In genomic region chr14:39763402-39763890, GRCh38 we compare ENCODE assay signal across 12 cellular contexts.
DNase-seq lines count a peak whose midpoint lies in the region; ATAC-seq and TF ChIP-seq lines count a peak whose summit lies in the region.
"Had no signal": no experiment of that assay in that cellular context is flagged by ENCODE, and none has a peak within 500 bp of the region (broad histone marks: within the 10 kb centered on the region; RNA-seq: fewer than 3 reads in every experiment).

No MANE protein-coding gene starts in this region.

- H4K20me1 ChIP-seq in OCI-LY3 (ENCODE audit: insufficient read depth, low read length) = no peaks in the 10 kb centered on the region

- TF ChIP-seq CTCF in GM12865 (IDR thresholded peaks at IDR 0.05; ENCODE audit: insufficient read depth, low read depth, low read length, missing control alignments) = no peak
- TF ChIP-seq CTCF in OCI-LY3 (IDR thresholded peaks at IDR 0.05; ENCODE audit: low read depth, low read length) = no peak

- H3K9ac ChIP-seq in OCI-LY3 (ENCODE audit: low read length) (peak overlapping the region; percentile 1; the same call in 1 of the 2 replicates), mesenchymal stem cell (ENCODE audit: low read length) (no peak overlapping the region)

- ATAC-seq in GM19372 (IDR thresholded peaks at IDR 0.05; ENCODE audit: low read depth, unreplicated experiment) = peak; percentile 42
- ATAC-seq in HG02943 (IDR thresholded peaks at IDR 0.05; ENCODE audit: low read depth, unreplicated experiment) = peak; percentile 16

- no peak overlapping the region for H4K8ac ChIP-seq in mesenchymal stem cell (ENCODE audit: low read length)

- H3K4ac ChIP-seq in mesenchymal stem cell (ENCODE audit: low read depth in 1 of 2, low read length in 2 of 2) = no peak overlapping the region

- DNase-seq in GM12865 (ENCODE audit: low read depth) (peak; percentile 3), NAMALWA (ENCODE audit: low spot score) (no peak), pons (ENCODE audit: low spot score) (no peak), mesenchymal stem cell (no peak), cerebellar nuclear complex (lab: John Stamatoyannopoulos, UW) (no peak)
- DNase-seq: activated effector memory CD4-positive, alpha-beta T cell treated with Interleukin-2 at 50 U/mL for 16 hours; GDM1; sigmoid colon; transverse colon had no signal

- no peak overlapping the region for H2AK5ac ChIP-seq in mesenchymal stem cell (ENCODE audit: low read length, severe bottlenecking)

- H2BK120ac ChIP-seq in mesenchymal stem cell (ENCODE audit: low read depth, low read length) = no peak overlapping the region

- H3K23ac ChIP-seq in mesenchymal stem cell (ENCODE audit: low read length in 2 of 2) = no peak overlapping the region

- H3K79me2 ChIP-seq in OCI-LY3 (ENCODE audit: low read length) = no peaks in the 10 kb centered on the region

- peak overlapping the region; percentile 63 for H3K4me2 ChIP-seq in OCI-LY3 (ENCODE audit: low read length)
- H3K4me2 ChIP-seq in mesenchymal stem cell (ENCODE audit: low read length, poor library complexity, severe bottlenecking) = no peak overlapping the region

- H2BK12ac ChIP-seq in mesenchymal stem cell (ENCODE audit: low read length in 2 of 2) = peak overlapping the region in 1 of 2 experiments; percentile 28

- WGBS in mesenchymal stem cell = 91% methylated on average over 1 of the region's 1 CpG

- H4K91ac ChIP-seq in mesenchymal stem cell (ENCODE audit: low read length) = no peak overlapping the region

- no peaks in the 10 kb centered on the region for H3K36me3 ChIP-seq in OCI-LY3 (replicated peaks; ENCODE audit: low read depth, low read length)
- H3K36me3 ChIP-seq in mesenchymal stem cell (ENCODE audit: control insufficient read depth in 1 of 2, insufficient read depth in 2 of 2, low read depth in 1 of 2, low read length in 2 of 2) = no peaks in the 10 kb centered on the region
- H3K36me3 ChIP-seq: sigmoid colon, transverse colon had no signal

- H3K27ac ChIP-seq in OCI-LY3 (ENCODE audit: low read length) (peak overlapping the region; percentile 58), mesenchymal stem cell (ENCODE audit: low read length, poor library complexity, severe bottlenecking) (no peak overlapping the region)
- H3K27ac ChIP-seq: sigmoid colon, transverse colon had no signal

- no peak overlapping the region for H2AFZ ChIP-seq in OCI-LY3 (ENCODE audit: low read depth, low read length)
- H2AFZ ChIP-seq in mesenchymal stem cell (ENCODE audit: low read depth, low read length) = no peak overlapping the region

- H3K9me3 ChIP-seq in OCI-LY3 (ENCODE audit: insufficient read depth, low read length) (no peaks in the 10 kb centered on the region), mesenchymal stem cell (ENCODE audit: control insufficient read depth, low read length) (no peaks in the 10 kb centered on the region)
- H3K9me3 ChIP-seq: sigmoid colon, transverse colon had no signal

- H3K4me1 ChIP-seq in OCI-LY3 (ENCODE audit: low read length) (peaks cover 33% of the 10 kb centered on the region), mesenchymal stem cell (ENCODE audit: control insufficient read depth, insufficient read depth, low read depth, low read length) (no peaks in the 10 kb centered on the region)
- H3K4me1 ChIP-seq: sigmoid colon, transverse colon had no signal

- no peak overlapping the region for H3K14ac ChIP-seq in mesenchymal stem cell (ENCODE audit: low read length in 2 of 2)

- no peaks in the 10 kb centered on the region for H3K79me1 ChIP-seq in mesenchymal stem cell (replicated peaks; ENCODE audit: low read length, poor library complexity, severe bottlenecking)

- H3K27me3 ChIP-seq in OCI-LY3 (ENCODE audit: low read depth, low read length) = 0 out of 2 replicates have a peak, but pooled peaks cover 5% of the 10 kb centered on the region
- no peaks in the 10 kb centered on the region for H3K27me3 ChIP-seq in mesenchymal stem cell (ENCODE audit: control insufficient read depth in 1 of 2, insufficient read depth in 1 of 2, low read length in 2 of 2)
- H3K27me3 ChIP-seq: sigmoid colon, transverse colon had no signal

- H3K18ac ChIP-seq in mesenchymal stem cell (ENCODE audit: low read depth in 1 of 2, low read length in 2 of 2) = no peak overlapping the region

- no peak overlapping the region for H2BK15ac ChIP-seq in mesenchymal stem cell (ENCODE audit: low read depth, poor library complexity, severe bottlenecking)

- H3K4me3 ChIP-seq in GM12865 (ENCODE audit: low read depth, low read length) (no peak overlapping the region), OCI-LY3 (ENCODE audit: low read length) (peak overlapping the region; percentile 47), mesenchymal stem cell (ENCODE audit: insufficient read depth in 1 of 2, low read depth in 1 of 2, low read length in 2 of 2) (no peak overlapping the region)
- H3K4me3 ChIP-seq: sigmoid colon, transverse colon had no signal

- H2BK5ac ChIP-seq in mesenchymal stem cell (ENCODE audit: low read depth, low read length, poor library complexity, severe bottlenecking) = no peak overlapping the region
